9 cellular contexts compared by ENCODE assay signal in genomic region chr6:45946352-45946751, GRCh38.
DNase-seq lines count a peak whose midpoint lies in the region; TF ChIP-seq lines count a peak whose summit lies in the region.
"Had no signal": no experiment of that assay in that cellular context is flagged by ENCODE, and none has a peak within 500 bp of the region (broad histone marks: within the 10 kb centered on the region; RNA-seq: fewer than 3 reads in every experiment).

No MANE protein-coding gene starts in this region.

- TF ChIP-seq CTCF in cardiac muscle cell (IDR thresholded peaks at IDR 0.05; ENCODE audit: low read depth, low read length): peak; percentile 71

- H3K4me3 ChIP-seq in SJSA1 (no peak overlapping the region), cardiac muscle cell (no peak overlapping the region), skeletal muscle tissue (ENCODE audit: low read length in 3 of 3) (no peak overlapping the region)

- H3K36me3 ChIP-seq in SJSA1 (no peaks in the 10 kb centered on the region), cardiac muscle cell (no peaks in the 10 kb centered on the region), skeletal muscle tissue (ENCODE audit: control insufficient read depth in 3 of 3, insufficient read depth in 3 of 3, low read length in 3 of 3) (peaks cover 12 to 32% (median 14%) of the 10 kb centered on the region in 3 donors)

- H3K27ac ChIP-seq in SJSA1 (peak overlapping the region; percentile 51), cardiac muscle cell (peak overlapping the region; percentile 18), skeletal muscle tissue (ENCODE audit: low read depth, low read length) (peak overlapping the region; percentile 12)

- DNase-seq in DMS 273 (lab: John Stamatoyannopoulos, UW; ENCODE audit: unreplicated experiment) (peak; percentile 33), DMS 273 treated with DMSO at 0.1 percent for 48 hours (lab: John Stamatoyannopoulos, UW) (no peak), SJSA1 (ENCODE audit: low read depth in 1 of 2, low spot score in 2 of 2) (peak; percentile 80 to 81), cardiac muscle cell (ENCODE audit: low read depth in 1 of 2, low spot score in 1 of 2) (peak; percentile 53 to 90), retina (no peak)
- DNase-seq in stimulated activated CD4-positive, alpha-beta T cell treated with anti-CD3 and anti-CD28 coated beads, Interleukin-2, amount 100 ng/mL, for 48 hours: no peak
- no peak for DNase-seq in activated CD8-positive, alpha-beta memory T cell treated with anti-CD3 and anti-CD28 coated beads, Interleukin-2, amount 50 U/mL, for 48 hours
- DNase-seq: 8988T had no signal

- H3K27me3 ChIP-seq in SJSA1 (replicated peaks) (no peaks in the 10 kb centered on the region), cardiac muscle cell (no peaks in the 10 kb centered on the region), skeletal muscle tissue (ENCODE audit: control insufficient read depth in 3 of 3, insufficient read depth in 3 of 3, low read length in 3 of 3) (no peaks in the 10 kb centered on the region)

- H3K9ac ChIP-seq in skeletal muscle tissue (ENCODE audit: low read depth in 1 of 3, low read length in 3 of 3): no peak overlapping the region

- H3K9me3 ChIP-seq in SJSA1 (replicated peaks): no peaks in the 10 kb centered on the region
- H3K9me3 ChIP-seq in cardiac muscle cell (ENCODE audit: low read depth): no peaks in the 10 kb centered on the region
- no peaks in the 10 kb centered on the region for H3K9me3 ChIP-seq in skeletal muscle tissue (ENCODE audit: control insufficient read depth in 3 of 3, low read length in 3 of 3)

- H3K4me1 ChIP-seq in SJSA1 (replicated peaks): peaks cover 46% of the 10 kb centered on the region
- H3K4me1 ChIP-seq in cardiac muscle cell (ENCODE audit: low read depth): peaks cover 30% of the 10 kb centered on the region
- peaks cover 36 to 70% (median 55%) of the 10 kb centered on the region in 3 donors for H3K4me1 ChIP-seq in skeletal muscle tissue (ENCODE audit: control insufficient read depth in 3 of 3, insufficient read depth in 3 of 3, low read length in 3 of 3)

Comparison
In these comparisons a context has a peak if more than half of its experiments do, and no peak if none do; other contexts are left out.
1. DNase-seq: peak in DMS 273 (single experiment), SJSA1 (2 of 2) and cardiac muscle cell (2 of 2); none in DMS 273 treated with DMSO at 0.1 percent for 48 hours (single experiment), retina (single experiment), stimulated activated CD4-positive, alpha-beta T cell treated with anti-CD3 and anti-CD28 coated beads, Interleukin-2, amount 100 ng/mL, for 48 hours (0 of 2) and activated CD8-positive, alpha-beta memory T cell treated with anti-CD3 and anti-CD28 coated beads, Interleukin-2, amount 50 U/mL, for 48 hours (single experiment).
2. Peak in every context shown above with its lines, with median percentiles within 50 percentile points of each other: H3K27ac ChIP-seq.